ENCODE assay signal across 1 cellular context in the genomic region with DNA sequence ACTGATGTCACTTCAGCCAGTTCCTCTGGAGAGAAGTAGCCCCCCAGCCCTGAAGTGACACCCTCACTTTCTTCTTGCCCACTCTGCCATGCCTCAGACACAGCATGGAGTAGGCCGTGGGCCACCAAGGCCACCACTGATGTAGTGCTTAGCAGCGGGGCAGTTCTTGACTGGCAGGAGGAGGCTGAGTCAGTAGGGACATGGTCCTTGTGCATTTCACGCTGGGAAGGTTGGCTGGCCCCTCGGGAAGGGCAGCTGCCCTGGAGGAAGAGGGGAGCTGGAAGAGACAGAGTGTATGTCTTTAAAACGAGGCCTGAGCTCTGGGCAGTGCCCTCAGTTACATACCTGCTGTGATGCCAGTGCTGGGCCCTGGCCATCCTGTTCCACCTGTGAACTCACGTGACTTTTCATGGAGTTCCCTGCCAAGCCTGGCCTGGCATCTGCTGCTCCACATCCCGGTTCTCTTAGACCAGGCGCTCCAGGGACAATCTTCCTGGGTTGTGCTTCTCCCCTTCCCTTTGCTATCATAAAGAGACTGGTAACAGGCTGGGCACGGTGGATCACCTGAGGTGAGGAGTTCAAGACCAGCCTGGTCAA.
TF ChIP-seq lines count a peak whose summit lies in the region.

No MANE protein-coding gene starts in this region.

TF ChIP-seq in IMR-90, 13 proteins besides CTCF, POLR2A, EP300 and RAD21:
- TF ChIP-seq RFX5 (IDR thresholded peaks at IDR 0.05; ENCODE audit: low read depth, low read length) = no peak
- no peak for TF ChIP-seq NFE2L2 (IDR thresholded peaks at IDR 0.05; ENCODE audit: low read depth, low read length)
- no peak for TF ChIP-seq RCOR1 (IDR thresholded peaks at IDR 0.05; ENCODE audit: insufficient replicate concordance, low read length)
- no peak for TF ChIP-seq FOS (IDR thresholded peaks at IDR 0.05; ENCODE audit: low read depth, low read length)
- TF ChIP-seq MAZ (IDR thresholded peaks at IDR 0.05; ENCODE audit: borderline replicate concordance, low read depth, low read length) = no peak
- TF ChIP-seq, protein P1, sequence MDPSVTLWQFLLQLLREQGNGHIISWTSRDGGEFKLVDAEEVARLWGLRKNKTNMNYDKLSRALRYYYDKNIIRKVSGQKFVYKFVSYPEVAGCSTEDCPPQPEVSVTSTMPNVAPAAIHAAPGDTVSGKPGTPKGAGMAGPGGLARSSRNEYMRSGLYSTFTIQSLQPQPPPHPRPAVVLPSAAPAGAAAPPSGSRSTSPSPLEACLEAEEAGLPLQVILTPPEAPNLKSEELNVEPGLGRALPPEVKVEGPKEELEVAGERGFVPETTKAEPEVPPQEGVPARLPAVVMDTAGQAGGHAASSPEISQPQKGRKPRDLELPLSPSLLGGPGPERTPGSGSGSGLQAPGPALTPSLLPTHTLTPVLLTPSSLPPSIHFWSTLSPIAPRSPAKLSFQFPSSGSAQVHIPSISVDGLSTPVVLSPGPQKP (IDR thresholded peaks at IDR 0.05; ENCODE audit: borderline replicate concordance, low read depth, low read length) = no peak
- no peak for TF ChIP-seq BHLHE40 (IDR thresholded peaks at IDR 0.05; ENCODE audit: low read depth, low read length)
- TF ChIP-seq MXI1 (IDR thresholded peaks at IDR 0.05; ENCODE audit: borderline replicate concordance, low read depth, low read length) = no peak
- TF ChIP-seq CEBPB (IDR thresholded peaks at IDR 0.05; ENCODE audit: low read depth, low read length) = no peak
- TF ChIP-seq SMC3 (IDR thresholded peaks at IDR 0.05; ENCODE audit: low read depth, low read length) = no peak
- no peak for TF ChIP-seq MAFK (IDR thresholded peaks at IDR 0.05; ENCODE audit: low read depth, low read length)
- TF ChIP-seq CHD1 (IDR thresholded peaks at IDR 0.05; ENCODE audit: low read depth, low read length) = no peak
- TF ChIP-seq, protein P2, sequence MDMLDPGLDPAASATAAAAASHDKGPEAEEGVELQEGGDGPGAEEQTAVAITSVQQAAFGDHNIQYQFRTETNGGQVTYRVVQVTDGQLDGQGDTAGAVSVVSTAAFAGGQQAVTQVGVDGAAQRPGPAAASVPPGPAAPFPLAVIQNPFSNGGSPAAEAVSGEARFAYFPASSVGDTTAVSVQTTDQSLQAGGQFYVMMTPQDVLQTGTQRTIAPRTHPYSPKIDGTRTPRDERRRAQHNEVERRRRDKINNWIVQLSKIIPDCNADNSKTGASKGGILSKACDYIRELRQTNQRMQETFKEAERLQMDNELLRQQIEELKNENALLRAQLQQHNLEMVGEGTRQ (IDR thresholded peaks at IDR 0.05; ENCODE audit: low read depth, low read length) = no peak
